In genomic region chr3:152682477-152682876, GRCh38 we compare ENCODE assay signal across 24 cellular contexts.
"Had no signal": no experiment of that assay in that cellular context is flagged by ENCODE, and none has a peak within 500 bp of the region (broad histone marks: within the 10 kb centered on the region; RNA-seq: fewer than 3 reads in every experiment).

No MANE protein-coding gene starts in this region.

- H2AFZ ChIP-seq: hepatocyte, neural progenitor cell had no signal

- H3K4me1 ChIP-seq: left ventricle myocardium inferior, right atrium auricular region, suprapubic skin, tibial artery, upper lobe of right lung had no signal

- H3K4me2 ChIP-seq: hepatocyte, neural progenitor cell had no signal

- H3K79me2 ChIP-seq: hepatocyte had no signal

- H3K36me3 ChIP-seq: left ventricle myocardium inferior, neural progenitor cell, neutrophil, ovary, right atrium auricular region, suprapubic skin, thoracic aorta, tibial artery, upper lobe of right lung had no signal

- H3K9ac ChIP-seq: neural progenitor cell had no signal

- H3K4me3 ChIP-seq: hepatocyte, left ventricle myocardium inferior, lung, neural progenitor cell, ovary, right atrium auricular region, skin epidermis, suprapubic skin, thoracic aorta, tibial artery, upper lobe of right lung had no signal

- DNase-seq: islet precursor cell; left ventricle myocardium inferior; mesendoderm; naive B cell; natural killer cell; nephron progenitor cell; occipital lobe; ovary; stimulated activated CD4-positive, alpha-beta T cell treated with anti-CD3 and anti-CD28 coated beads, Interleukin-4, amount 100 ng/mL, for 24 hours; stimulated activated naive CD4-positive, alpha-beta T cell; tibial artery; trophoblast cell; upper lobe of right lung had no signal

- H3K9me3 ChIP-seq: left ventricle myocardium inferior, neutrophil, ovary, right atrium auricular region, suprapubic skin, thoracic aorta, tibial artery, upper lobe of right lung had no signal

- FAIRE-seq: urothelium cell line had no signal

- ATAC-seq: natural killer cell; sciatic nerve; stimulated activated effector memory CD8-positive, alpha-beta T cell treated with anti-CD3 and anti-CD28 coated beads, Interleukin-12 subunit alpha, Interleukin-12 subunit beta, amount 100 ng/mL, for 72 hours; upper lobe of right lung had no signal

- H3K27ac ChIP-seq: hepatocyte, left ventricle myocardium inferior, neural progenitor cell, neutrophil, ovary, right atrium auricular region, skin epidermis, suprapubic skin, thoracic aorta, tibial artery, upper lobe of right lung had no signal

- H3K27me3 ChIP-seq: hepatocyte, neural progenitor cell, neutrophil, ovary, right atrium auricular region, suprapubic skin, tibial artery, upper lobe of right lung had no signal
